22 cellular contexts compared by ENCODE assay signal in genomic region chr9:87603854-87604490, GRCh38.
"Had no signal": no experiment of that assay in that cellular context is flagged by ENCODE, and none has a peak within 500 bp of the region (broad histone marks: within the 10 kb centered on the region; RNA-seq: fewer than 3 reads in every experiment).

No MANE protein-coding gene starts in this region.

- H3K4me3 ChIP-seq: adrenal gland, colonic mucosa, lower lobe of right lung, upper lobe of right lung had no signal

- DNase-seq: activated CD4-positive, alpha-beta T cell treated with anti-CD3 and anti-CD28 coated beads for 4 hours; activated CD8-positive, alpha-beta T cell treated with anti-CD3 and anti-CD28 coated beads for 36 hours; activated effector memory CD4-positive, alpha-beta T cell treated with anti-CD3 and anti-CD28 coated beads, Interleukin-2, amount 50 U/mL, for 16 hours; activated T-cell treated with anti-CD3 and anti-CD28 coated beads, Interleukin-2, amount 50 U/mL, for 4 hours; adrenal gland; colonic mucosa; effector memory CD4-positive, alpha-beta T cell; foreskin keratinocyte; head of caudate nucleus; immature natural killer cell; lower lobe of right lung; midbrain; right cardiac atrium; small intestine; stimulated activated CD4-positive, alpha-beta T cell treated with anti-CD3 and anti-CD28 coated beads, Interleukin-4, amount 100 ng/mL, for 4 hours; stimulated activated CD8-positive, alpha-beta memory T cell treated with anti-CD3 and anti-CD28 coated beads, Interleukin-4, amount 100 ng/mL, for 48 hours; stimulated activated naive CD8-positive, alpha-beta T cell treated with anti-CD3 and anti-CD28 coated beads, Interleukin-15, Interleukin-2, amounts not matched to agents 100 U/mL and 50 U/mL, for 24 hours; T-helper 1 cell; upper lobe of right lung had no signal

- H3K36me3 ChIP-seq: adrenal gland, colonic mucosa had no signal

- H3K27me3 ChIP-seq: adrenal gland, colonic mucosa, foreskin keratinocyte, upper lobe of right lung had no signal

- H3K36me3 Mint-ChIP-seq: activated naive CD4-positive, alpha-beta T cell treated with anti-CD3 and anti-CD28 coated beads, Interleukin-2, amount 50 U/mL, for 24 hours; immature natural killer cell had no signal

- H3K9me3 ChIP-seq: adrenal gland, colonic mucosa, lower lobe of right lung, upper lobe of right lung had no signal

- H3K27ac ChIP-seq: adrenal gland, colonic mucosa, foreskin keratinocyte, lower lobe of right lung, upper lobe of right lung, VCaP had no signal

- H3K27ac Mint-ChIP-seq: activated CD8-positive, alpha-beta T cell treated with anti-CD3 and anti-CD28 coated beads for 36 hours; activated naive CD4-positive, alpha-beta T cell treated with anti-CD3 and anti-CD28 coated beads, Interleukin-2, amount 50 U/mL, for 24 hours had no signal

- H3K9me3 Mint-ChIP-seq: activated CD8-positive, alpha-beta T cell treated with anti-CD3 and anti-CD28 coated beads for 36 hours; activated naive CD4-positive, alpha-beta T cell treated with anti-CD3 and anti-CD28 coated beads, Interleukin-2, amount 50 U/mL, for 24 hours; activated T-cell treated with anti-CD3 and anti-CD28 coated beads, Interleukin-2, amount 50 U/mL, for 4 hours; immature natural killer cell had no signal

- ATAC-seq: activated CD8-positive, alpha-beta T cell treated with anti-CD3 and anti-CD28 coated beads for 36 hours; activated T-cell treated with anti-CD3 and anti-CD28 coated beads, Interleukin-2, amount 50 U/mL, for 4 hours; foreskin keratinocyte; lower lobe of right lung; right cardiac atrium; SK-N-SH treated with all-trans-retinoic acid at 6 μM for 48 hours; stimulated activated naive CD8-positive, alpha-beta T cell treated with anti-CD3 and anti-CD28 coated beads, Interleukin-15, Interleukin-2, amounts not matched to agents 100 U/mL and 50 U/mL, for 24 hours; upper lobe of right lung had no signal

- H3K4me3 Mint-ChIP-seq: activated CD8-positive, alpha-beta T cell treated with anti-CD3 and anti-CD28 coated beads for 36 hours; activated naive CD4-positive, alpha-beta T cell treated with anti-CD3 and anti-CD28 coated beads, Interleukin-2, amount 50 U/mL, for 24 hours; activated T-cell treated with anti-CD3 and anti-CD28 coated beads, Interleukin-2, amount 50 U/mL, for 4 hours; immature natural killer cell had no signal
